ENCODE assay signal across 1 cellular context in genomic region chr16:14113344-14113743, GRCh38.
TF ChIP-seq lines count a peak whose summit lies in the region.

No MANE protein-coding gene starts in this region.

TF ChIP-seq in GM23338, 12 proteins besides CTCF, POLR2A, EP300 and RAD21 (continued from another document):
- no peak for TF ChIP-seq REST (IDR thresholded peaks at IDR 0.05; ENCODE audit: unreplicated experiment)
- no peak for TF ChIP-seq EZH2 (IDR thresholded peaks at IDR 0.05; ENCODE audit: low read depth, unreplicated experiment)
- TF ChIP-seq ZNF462 (CRISPR knock-in tag; IDR thresholded peaks at IDR 0.05), result no peak
- TF ChIP-seq EZH2phosphoT487 (IDR thresholded peaks at IDR 0.05; ENCODE audit: unreplicated experiment), result no peak
- no peak for TF ChIP-seq STAT1 (IDR thresholded peaks at IDR 0.05; ENCODE audit: unreplicated experiment)
- no peak for TF ChIP-seq JUNB (IDR thresholded peaks at IDR 0.05; ENCODE audit: unreplicated experiment)
- TF ChIP-seq ETS1 (IDR thresholded peaks at IDR 0.05), result no peak
- TF ChIP-seq CREB1 (CRISPR knock-in tag; IDR thresholded peaks at IDR 0.05; ENCODE audit: low read depth), result no peak
- no peak for TF ChIP-seq NANOG (IDR thresholded peaks at IDR 0.05; ENCODE audit: borderline replicate concordance)
- TF ChIP-seq ZNF331 (CRISPR knock-in tag; IDR thresholded peaks at IDR 0.05; ENCODE audit: low read depth), result no peak
- no peak for TF ChIP-seq POLR2AphosphoS5 (IDR thresholded peaks at IDR 0.05; ENCODE audit: low read depth)
